Comparison of ENCODE assay signal across 32 cellular contexts in genomic region chr18:10682368-10682714, GRCh38.
DNase-seq lines count a peak whose midpoint lies in the region; FAIRE-seq and TF ChIP-seq lines count a peak whose summit lies in the region.
"Had no signal": no experiment of that assay in that cellular context is flagged by ENCODE, and none has a peak within 500 bp of the region (broad histone marks: within the 10 kb centered on the region; RNA-seq: fewer than 3 reads in every experiment).

No MANE protein-coding gene starts in this region.

- no peak overlapping the region for H3K18ac ChIP-seq in H1 (ENCODE audit: extremely low read depth, low read length)

- no peak overlapping the region for H3K23ac ChIP-seq in H1 (ENCODE audit: insufficient read length)

- CTCF ChIA-PET in H1 (lab: Charles Lee; ENCODE audit: partially characterized antibody): no interaction called here

- no peaks in the 10 kb centered on the region for H3F3A ChIP-seq in OCI-LY1 (ENCODE audit: insufficient read depth, low read length)

- WGBS in H1 (ENCODE audit: extremely low coverage in 1 of 2, insufficient coverage in 1 of 2, insufficient read length in 1 of 2, insufficient replicate concordance in 2 of 2, low coverage in 1 of 2, low lambda C conversion rate in 2 of 2, missing lambda C conversion rate in 1 of 2), 2 experiments: 74% methylated on average over 7 of the region's 7 CpGs; no CpG with 5 or more reads in 1 of the 2 experiments

- TF ChIP-seq RAD21 in H1 (IDR thresholded peaks at IDR 0.05 in 1 of 2, conservative IDR thresholded peaks at IDR 0.05 in 1 of 2; ENCODE audit: low read depth in 2 of 2, low read length in 2 of 2): peak; percentile 29 to 48; a peak in 3 of 4 replicates

- no peaks in the 10 kb centered on the region for H3K9me3 ChIP-seq in OCI-LY1 (ENCODE audit: low read length)
- H3K9me3 ChIP-seq in H1 (ENCODE audit: insufficient read depth in 2 of 2, low read depth in 1 of 2, low read length in 1 of 2): no peaks in the 10 kb centered on the region
- no peaks in the 10 kb centered on the region for H3K9me3 ChIP-seq in colonic mucosa
- H3K9me3 ChIP-seq: BLaER1, body of pancreas, pancreas, Peyer's patch, upper lobe of left lung had no signal

- H2AK5ac ChIP-seq in H1 (ENCODE audit: low read depth, low read length): no peak overlapping the region

- H3K79me1 ChIP-seq in H1 (ENCODE audit: low read depth, low read length): no peaks in the 10 kb centered on the region

- intact Hi-C loops in colonic mucosa (cut with DNase I): no loop called here

- H3K27me3 ChIP-seq in OCI-LY1 (ENCODE audit: insufficient read depth, low read length) (no peaks in the 10 kb centered on the region), H1 (replicated peaks in 1 of 4; ENCODE audit: control insufficient read depth in 3 of 4, extremely low read depth in 1 of 4, insufficient read depth in 3 of 4, low read length in 3 of 4) (no peaks in the 10 kb centered on the region), colonic mucosa (no peaks in the 10 kb centered on the region)
- H3K27me3 ChIP-seq: BLaER1, body of pancreas, pancreas, Peyer's patch, upper lobe of left lung had no signal

- H3K79me2 ChIP-seq in OCI-LY1 (ENCODE audit: insufficient read depth, low read length) (no peaks in the 10 kb centered on the region), H1 (ENCODE audit: control insufficient read depth in 1 of 2, insufficient read depth in 2 of 2, low read length in 2 of 2) (no peaks in the 10 kb centered on the region)

- no peaks in the 10 kb centered on the region for H3K36me3 ChIP-seq in OCI-LY1 (ENCODE audit: insufficient read depth, low read length)
- no peaks in the 10 kb centered on the region for H3K36me3 ChIP-seq in H1 (ENCODE audit: control insufficient read depth in 2 of 4, insufficient read depth in 4 of 4, low read length in 3 of 4)
- no peaks in the 10 kb centered on the region for H3K36me3 ChIP-seq in colonic mucosa
- H3K36me3 ChIP-seq: BLaER1, pancreas, Peyer's patch, upper lobe of left lung had no signal

- no peak overlapping the region for H2BK120ac ChIP-seq in H1 (replicated peaks; ENCODE audit: low read depth, low read length)

- H2BK12ac ChIP-seq in H1 (ENCODE audit: low read depth, low read length): no peak overlapping the region

- no peak overlapping the region for H2BK15ac ChIP-seq in H1 (ENCODE audit: low read length)

- H4K5ac ChIP-seq in H1 (ENCODE audit: insufficient read length, low read depth, low read length): no peak overlapping the region

- H3K4me3 ChIP-seq in OCI-LY1 (ENCODE audit: low read depth, low read length, poor library complexity, severe bottlenecking): no peak overlapping the region
- no peak overlapping the region for H3K4me3 ChIP-seq in H1 (ENCODE audit: extremely low read depth in 1 of 4, insufficient read depth in 2 of 4, low read depth in 3 of 4, low read length in 4 of 4)
- no peak overlapping the region for H3K4me3 ChIP-seq in colonic mucosa
- H3K4me3 ChIP-seq: BLaER1, body of pancreas, GM23248, lung, pancreas, Peyer's patch, upper lobe of left lung had no signal

- H3K4me1 ChIP-seq in OCI-LY1 (ENCODE audit: insufficient read depth, low read length, severe bottlenecking): no peaks in the 10 kb centered on the region
- no peaks in the 10 kb centered on the region for H3K4me1 ChIP-seq in H1 (replicated peaks in 1 of 4; ENCODE audit: control insufficient read depth in 3 of 4, insufficient read depth in 4 of 4, low read length in 3 of 4)
- no peaks in the 10 kb centered on the region for H3K4me1 ChIP-seq in colonic mucosa
- H3K4me1 ChIP-seq: BLaER1, body of pancreas, pancreas, Peyer's patch, upper lobe of left lung had no signal

- H3K9ac ChIP-seq in OCI-LY1 (ENCODE audit: low read length): no peak overlapping the region
- H3K9ac ChIP-seq in H1 (replicated peaks in 1 of 4; ENCODE audit: extremely low read depth in 1 of 4, low read depth in 3 of 4, low read length in 3 of 4): no peak overlapping the region
- no peak overlapping the region for H3K9ac ChIP-seq in colonic mucosa (ENCODE audit: low read depth in 2 of 2, low read length in 2 of 2)
- H3K9ac ChIP-seq: BLaER1, GM23248 had no signal

- no peak for TF ChIP-seq POLR2A in H1 (IDR thresholded peaks at IDR 0.05; ENCODE audit: control extremely low read depth in 1 of 2, low read depth in 2 of 2, low read length in 2 of 2)

- H3K23me2 ChIP-seq in H1 (ENCODE audit: low read depth, low read length): no peaks in the 10 kb centered on the region

- H3K14ac ChIP-seq in H1 (ENCODE audit: insufficient read length): no peak overlapping the region

- H3K56ac ChIP-seq in H1 (replicated peaks; ENCODE audit: insufficient read length, low read depth, low read length): no peak overlapping the region

- FAIRE-seq in H1 (lab: Jason Lieb, UNC): no peak
- FAIRE-seq: GM12892, pancreas had no signal

- TF ChIP-seq EP300 in H1 (IDR thresholded peaks at IDR 0.05; ENCODE audit: borderline replicate concordance in 1 of 2, low read depth in 2 of 2, low read length in 2 of 2): no peak

- no peaks in the 10 kb centered on the region for H3K9me2 ChIP-seq in OCI-LY1 (ENCODE audit: low read depth, low read length)

- 0 out of 2 replicates have a peak overlapping the region, but pooled peaks have one; percentile 29 for H2BK20ac ChIP-seq in H1 (ENCODE audit: low read length)

- no peak overlapping the region for H3K27ac ChIP-seq in 22Rv1
- no peak overlapping the region for H3K27ac ChIP-seq in OCI-LY1 (ENCODE audit: low read depth, low read length, poor library complexity, severe bottlenecking)
- no peak overlapping the region for H3K27ac ChIP-seq in H1 (ENCODE audit: low read depth, low read length)
- H3K27ac ChIP-seq in colonic mucosa: no peak overlapping the region
- no peak overlapping the region for H3K27ac ChIP-seq in caudate nucleus (ENCODE audit: low read depth, low read length)
- H3K27ac ChIP-seq: BLaER1, body of pancreas, GM23248, pancreas, Peyer's patch, upper lobe of left lung had no signal

- H4K20me1 ChIP-seq in OCI-LY1 (ENCODE audit: insufficient read depth, low read length) (no peaks in the 10 kb centered on the region), H1 (replicated peaks in 1 of 2; ENCODE audit: control insufficient read depth in 1 of 2, insufficient read depth in 2 of 2, low read length in 2 of 2) (no peaks in the 10 kb centered on the region)
- H4K20me1 ChIP-seq: BLaER1 had no signal

- H4K91ac ChIP-seq in H1 (replicated peaks; ENCODE audit: insufficient read length, low read length): no peak overlapping the region

- DNase-seq in H1 (ENCODE audit: low read depth in 1 of 2, low spot score in 2 of 2) (no peak), nucleus accumbens (lab: John Stamatoyannopoulos, UW) (no peak), LoVo (ENCODE audit: low spot score) (no peak), colonic mucosa (no peak), caudate nucleus (lab: John Stamatoyannopoulos, UW) (no peak)
- DNase-seq: activated B cell treated with CpG ODN at 0.5 μM for 24 hours; activated CD8-positive, alpha-beta memory T cell treated with anti-CD3 and anti-CD28 coated beads, Interleukin-2, amount 10 ng/mL, durations not matched to agents 7 days and 5 days; activated naive CD4-positive, alpha-beta T cell; activated T-cell treated with anti-CD3 and anti-CD28 coated beads, Interleukin-2, amount 50 U/mL, for 48 hours; body of pancreas; COR-L47; DMS79 treated with DMSO at 0.1 percent for 48 hours; effector CD4-positive, alpha-beta T cell; GM23248; head of caudate nucleus; Karpas-422; MV-4-11; NCI-H510A; NK-92 treated with Interleukin-12 subunit alpha and Interleukin-12 subunit beta, amount 100 ng/mL, for 24 hours; pancreas; Peyer's patch; retina; SHP77 treated with DMSO at 0.1 percent for 48 hours; stimulated activated CD4-positive, alpha-beta T cell treated with anti-CD3 and anti-CD28 coated beads, Interleukin-2, amount 100 ng/mL, for 24 hours; T1000; upper lobe of left lung had no signal

- H2AFZ ChIP-seq in OCI-LY1 (ENCODE audit: low read length): no peak overlapping the region
- no peak overlapping the region for H2AFZ ChIP-seq in H1 (ENCODE audit: low read length)
- H2AFZ ChIP-seq: GM23248 had no signal

- POLR2A ChIA-PET in H1 (lab: Charles Lee; ENCODE audit: partially characterized antibody): interaction anchor here (0.7 kb wide), 1 partner anchor 812 kb away, joined by 4 read pairs; no protein-coding TSS in a partner anchor

- no peak overlapping the region for H3K4ac ChIP-seq in H1 (replicated peaks; ENCODE audit: insufficient read length, low read depth, low read length)

- no peak overlapping the region for H3K4me2 ChIP-seq in OCI-LY1 (ENCODE audit: low read length)
- no peak overlapping the region for H3K4me2 ChIP-seq in H1 (ENCODE audit: insufficient read depth in 1 of 2, low read depth in 2 of 2, low read length in 2 of 2)
- H3K4me2 ChIP-seq: BLaER1 had no signal

- no peak overlapping the region for H2BK5ac ChIP-seq in H1 (ENCODE audit: low read depth, low read length)

- TF ChIP-seq CTCF in 22Rv1 (IDR thresholded peaks at IDR 0.05) (peak; percentile 17), GM12872 (IDR thresholded peaks at IDR 0.05; ENCODE audit: insufficient read depth, low read depth, low read length) (peak; percentile 22; the same call in 1 of the 3 replicates), OCI-LY1 (IDR thresholded peaks at IDR 0.05; ENCODE audit: low read length) (peak; percentile 25; the same call in 1 of the 2 replicates), H1 (IDR thresholded peaks at IDR 0.05; ENCODE audit: control extremely low read depth in 1 of 3, insufficient read depth in 1 of 3, low read depth in 1 of 3, low read length in 3 of 3) (peak; percentile 29 to 34 (median 29)), colonic mucosa (IDR thresholded peaks at IDR 0.05) (no peak)

- H4K8ac ChIP-seq in H1 (ENCODE audit: extremely low read depth, insufficient read depth, low read length): no peak overlapping the region

TF ChIP-seq in H1, 55 proteins besides CTCF, POLR2A, EP300 and RAD21 (continues in another document):
- no peak for TF ChIP-seq TAF1 (IDR thresholded peaks at IDR 0.05; ENCODE audit: low read depth, low read length)
- no peak for TF ChIP-seq TCF12 (IDR thresholded peaks at IDR 0.05; ENCODE audit: low read depth, low read length)
- TF ChIP-seq FOSL1 (IDR thresholded peaks at IDR 0.05; ENCODE audit: insufficient read depth, low read depth, low read length): no peak
- no peak for TF ChIP-seq ZNF274 (IDR thresholded peaks at IDR 0.05; ENCODE audit: borderline replicate concordance, extremely low read depth, low read length)
- TF ChIP-seq SAP30 (IDR thresholded peaks at IDR 0.05; ENCODE audit: insufficient read depth, insufficient replicate concordance, low read length): no peak
- TF ChIP-seq NANOG (IDR thresholded peaks at IDR 0.05; ENCODE audit: insufficient read depth, low read depth, low read length, poor library complexity, severe bottlenecking): no peak
- TF ChIP-seq CREB1 (IDR thresholded peaks at IDR 0.05): no peak
- TF ChIP-seq CEBPB (IDR thresholded peaks at IDR 0.05; ENCODE audit: low read depth, low read length): no peak
- no peak for TF ChIP-seq KDM5A (IDR thresholded peaks at IDR 0.05; ENCODE audit: low read length)
- TF ChIP-seq HDAC2 (IDR thresholded peaks at IDR 0.05; ENCODE audit: borderline replicate concordance in 1 of 2, low read depth in 2 of 2, low read length in 2 of 2): no peak
- TF ChIP-seq MAFK (IDR thresholded peaks at IDR 0.05; ENCODE audit: low read depth, low read length): no peak
- no peak for TF ChIP-seq POLR2AphosphoS5 (IDR thresholded peaks at IDR 0.05; ENCODE audit: low read depth, low read length)
- TF ChIP-seq SUZ12 (IDR thresholded peaks at IDR 0.05; ENCODE audit: low read length): no peak
